In genomic region chr20:1265916-1266166, GRCh38 we compare ENCODE assay signal across 8 cellular contexts. TPM values are rescaled to one million over a fixed set of nuclear protein-coding genes. Genes with fewer than 3 reads are reported as not detected.
A peak's percentile ranks its signal among the peaks of the same experiment; 100 is the strongest.
DNase-seq lines count a peak whose midpoint lies in the region; ATAC-seq and TF ChIP-seq lines count a peak whose summit lies in the region.

No MANE protein-coding gene starts in this region.

- H3K27me3 ChIP-seq in BE2C, result no peaks in the 10 kb centered on the region
- H3K27me3 ChIP-seq in NT2/D1 (ENCODE audit: insufficient read depth, insufficient read length), result peaks cover 2% of the 10 kb centered on the region
- peaks cover 0 to 10% (median 0%) of the 10 kb centered on the region in 45 donors for H3K27me3 ChIP-seq in dorsolateral prefrontal cortex

- no peaks in the 10 kb centered on the region for H3K4me1 ChIP-seq in BE2C
- H3K4me1 ChIP-seq in NT2/D1 (ENCODE audit: insufficient read depth, insufficient read length), result peaks cover 3% of the 10 kb centered on the region

- in situ Hi-C loops in G401 (cut with HindIII; ENCODE audit: low sequenced_read_pairs), result no loop called here

- ATAC-seq in natural killer cell treated with Interleukin-12 subunit alpha and Interleukin-12 subunit beta and Interleukin-15 and Interleukin-18, amount 100 ng/mL, for 72 hours, result no peak

- H3K9ac ChIP-seq in NT2/D1 (ENCODE audit: insufficient read length, low read depth), result peak overlapping the region; percentile 8

- peak overlapping the region; percentile 74 for H3K4me3 Mint-ChIP-seq in natural killer cell treated with Interleukin-12 subunit alpha and Interleukin-12 subunit beta and Interleukin-15 and Interleukin-18, amount 100 ng/mL, for 72 hours

- DNase-seq in BE2C, result no peak
- no peak for DNase-seq in NT2/D1 (ENCODE audit: low read depth, low spot score)
- DNase-seq in dorsolateral prefrontal cortex, result no peak
- DNase-seq in natural killer cell treated with Interleukin-12 subunit alpha and Interleukin-12 subunit beta and Interleukin-15 and Interleukin-18, amount 100 ng/mL, for 72 hours (ENCODE audit: low spot score), result no peak
- DNase-seq in NCI-H2029 (lab: John Stamatoyannopoulos, UW), result no peak
- DNase-seq in ureter (ENCODE audit: low spot score), result no peak
- DNase-seq in G401 (ENCODE audit: low spot score), result no peak
- no peak for DNase-seq in NCI-H2029 treated with DMSO at 0.1 percent for 48 hours (lab: John Stamatoyannopoulos, UW)

- H3K9me3 Mint-ChIP-seq in natural killer cell treated with Interleukin-12 subunit alpha and Interleukin-12 subunit beta and Interleukin-15 and Interleukin-18, amount 100 ng/mL, for 72 hours, result no peaks in the 10 kb centered on the region

- H3K27ac ChIP-seq in dorsolateral prefrontal cortex, result peak overlapping the region in 48 of 59 donors; percentile 7 to 95 (median 84)

- H3K27ac Mint-ChIP-seq in natural killer cell treated with Interleukin-12 subunit alpha and Interleukin-12 subunit beta and Interleukin-15 and Interleukin-18, amount 100 ng/mL, for 72 hours, result peak overlapping the region; percentile 56 to 70

- H3K9me3 ChIP-seq in BE2C (no peaks in the 10 kb centered on the region), NT2/D1 (ENCODE audit: insufficient read depth, low read length) (0 out of 2 replicates have a peak, but pooled peaks cover 5% of the 10 kb centered on the region)

- H3K36me3 ChIP-seq in BE2C (no peaks in the 10 kb centered on the region), NT2/D1 (ENCODE audit: insufficient read depth, insufficient read length, low read length) (peaks cover 3% of the 10 kb centered on the region)

- no peak for TF ChIP-seq CTCF in BE2C (IDR thresholded peaks at IDR 0.05; ENCODE audit: low read depth, low read length)
- TF ChIP-seq CTCF in dorsolateral prefrontal cortex (IDR thresholded peaks at IDR 0.05 in 54 of 56, conservative IDR thresholded peaks at IDR 0.05 in 2 of 56; ENCODE audit: low read depth in 1 of 56, partially characterized antibody in 56 of 56), result no peak

- H3K4me1 Mint-ChIP-seq in natural killer cell treated with Interleukin-12 subunit alpha and Interleukin-12 subunit beta and Interleukin-15 and Interleukin-18, amount 100 ng/mL, for 72 hours (ENCODE audit: low read depth in 2 of 2), result peaks cover 15 to 19% of the 10 kb centered on the region in 2 donors

- no peaks in the 10 kb centered on the region for H3K36me3 Mint-ChIP-seq in natural killer cell treated with Interleukin-12 subunit alpha and Interleukin-12 subunit beta and Interleukin-15 and Interleukin-18, amount 100 ng/mL, for 72 hours

- intact Hi-C loops in dorsolateral prefrontal cortex (cut with DNase I), result no loop called here

- peaks cover 0 to 5% of the 10 kb centered on the region in 2 donors for H3K27me3 Mint-ChIP-seq in natural killer cell treated with Interleukin-12 subunit alpha and Interleukin-12 subunit beta and Interleukin-15 and Interleukin-18, amount 100 ng/mL, for 72 hours

- H3K4me3 ChIP-seq in BE2C (ENCODE audit: low read depth, low read length), result peak overlapping the region; percentile 28
- H3K4me3 ChIP-seq in NT2/D1 (ENCODE audit: insufficient read length, low read depth), result peak overlapping the region; percentile 62
- H3K4me3 ChIP-seq in dorsolateral prefrontal cortex, result peak overlapping the region; percentile 57 to 95 (median 80)

RNA-seq across cellular contexts. Expression of gene SNPH, which starts 0.3 kb away (rescaled TPM):
- 0.09 TPM for polyA plus RNA-seq in BE2C (2012; ENCODE audit: insufficient read depth, insufficient read length, low read depth)
- 100 to 1,000 TPM in 109 of 120 experiments, 10 to 100 TPM in 11; 41.7 to 197 (median 132) TPM for total RNA-seq in dorsolateral prefrontal cortex
- 1 to 10 TPM; 1.5 to 1.9 TPM for total RNA-seq in natural killer cell treated with Interleukin-12 subunit alpha and Interleukin-12 subunit beta and Interleukin-15 and Interleukin-18, amount 100 ng/mL, for 72 hours
- total RNA-seq in ureter, result 6.0 TPM
- 1.7 and 2.4 TPM in 2 replicates for total RNA-seq in G401 (2014; rRNA removed; shearing (Covaris generic))

RNA-seq across cellular contexts. Expression of gene RAD21L1, which starts 40.0 kb away (rescaled TPM):
- not detected for polyA plus RNA-seq in BE2C (2012; ENCODE audit: insufficient read depth, insufficient read length, low read depth)
- total RNA-seq in dorsolateral prefrontal cortex (1 to 10 TPM in 21 of 120 experiments, under 1 TPM in 53, not detected in 46; 0.23 to 3.2 (median 0.73) TPM), ureter (not detected)
- not detected for total RNA-seq in natural killer cell treated with Interleukin-12 subunit alpha and Interleukin-12 subunit beta and Interleukin-15 and Interleukin-18, amount 100 ng/mL, for 72 hours
- not detected in 2 replicates for total RNA-seq in G401 (2014; rRNA removed; shearing (Covaris generic))

Comparison
In these comparisons a context has a peak if more than half of its experiments do, and no peak if none do; other contexts are left out.
1. H3K4me3 ChIP-seq: peak in every context shown above with its lines; median percentile 80 in dorsolateral prefrontal cortex; 62 in NT2/D1; 28 in BE2C.